In the genomic region with DNA sequence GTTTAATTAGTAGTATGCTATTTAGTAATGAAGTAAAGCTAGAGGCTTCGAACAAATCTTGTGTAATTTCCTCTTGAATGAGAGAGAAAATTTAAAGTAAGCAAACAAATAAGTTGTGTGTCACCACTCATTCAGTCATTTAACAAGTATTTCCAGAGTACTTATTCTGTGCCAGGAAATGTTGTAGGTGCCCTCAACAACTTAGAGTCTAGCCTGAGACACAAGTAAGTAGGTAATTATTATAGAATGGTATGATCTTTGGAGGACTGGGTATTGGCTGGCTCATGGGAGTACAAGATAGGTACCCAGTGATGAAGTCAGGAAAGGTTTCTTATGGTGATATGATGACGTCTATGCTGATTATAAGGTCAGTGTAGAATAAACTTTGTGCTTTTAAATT, we compare ENCODE assay signal across 32 cellular contexts.
"Had no signal": no experiment of that assay in that cellular context is flagged by ENCODE, and none has a peak within 500 bp of the region (broad histone marks: within the 10 kb centered on the region; RNA-seq: fewer than 3 reads in every experiment).

No MANE protein-coding gene starts in this region.

- H3K9me3 Mint-ChIP-seq: activated CD8-positive, alpha-beta T cell treated with anti-CD3 and anti-CD28 coated beads for 36 hours; activated naive CD8-positive, alpha-beta T cell treated with anti-CD3 and anti-CD28 coated beads for 36 hours; activated T-helper 17 cell treated with anti-CD3 and anti-CD28 coated beads, Interleukin-2, amount 50 U/mL, for 72 hours; T-cell had no signal

- H3K4me3 ChIP-seq: ascending aorta, MG63, PC-9 had no signal

- H3K4me3 Mint-ChIP-seq: activated CD4-positive, alpha-beta T cell treated with anti-CD3 and anti-CD28 coated beads, Interleukin-2, amount 10 ng/mL, durations not matched to agents 24 days and 14 days; activated CD8-positive, alpha-beta T cell treated with anti-CD3 and anti-CD28 coated beads for 36 hours; activated naive CD8-positive, alpha-beta T cell treated with anti-CD3 and anti-CD28 coated beads for 36 hours; activated T-cell treated with anti-CD3 and anti-CD28 coated beads, Interleukin-2, amount 50 U/mL, for 72 hours; activated T-helper 17 cell treated with anti-CD3 and anti-CD28 coated beads, Interleukin-2, amount 50 U/mL, for 72 hours; T-cell had no signal

- H3K4me1 ChIP-seq: ascending aorta had no signal

- H3K27me3 Mint-ChIP-seq: activated CD4-positive, alpha-beta T cell treated with anti-CD3 and anti-CD28 coated beads, Interleukin-2, amount 10 ng/mL, durations not matched to agents 24 days and 14 days; activated CD8-positive, alpha-beta T cell treated with anti-CD3 and anti-CD28 coated beads for 36 hours; activated naive CD8-positive, alpha-beta T cell treated with anti-CD3 and anti-CD28 coated beads for 36 hours; activated T-helper 17 cell treated with anti-CD3 and anti-CD28 coated beads, Interleukin-2, amount 50 U/mL, for 72 hours; T-cell had no signal

- FAIRE-seq: RCC 7860 had no signal

- H3K27ac ChIP-seq: ascending aorta, PC-9, RWPE1 had no signal

- H3K27me3 ChIP-seq: ascending aorta, MG63 had no signal

- DNase-seq: activated CD4-positive, alpha-beta T cell treated with anti-CD3 and anti-CD28 coated beads, Interleukin-2, amount 10 ng/mL, durations not matched to agents 24 days and 14 days; activated CD4-positive, alpha-beta T cell treated with anti-CD3 and anti-CD28 coated beads, Interleukin-2, amount 50 U/mL, for 4 hours; activated CD8-positive, alpha-beta T cell treated with anti-CD3 and anti-CD28 coated beads for 36 hours; activated effector memory CD4-positive, alpha-beta T cell treated with anti-CD3 and anti-CD28 coated beads, Interleukin-2, amount 50 U/mL, for 16 hours; activated naive CD4-positive, alpha-beta T cell; activated naive CD4-positive, alpha-beta T cell treated with anti-CD3 and anti-CD28 coated beads, Interleukin-2, amount 50 U/mL, for 16 hours; activated naive CD8-positive, alpha-beta T cell treated with anti-CD3 and anti-CD28 coated beads for 36 hours; activated T-cell treated with anti-CD3 and anti-CD28 coated beads, Interleukin-2, amount 50 U/mL, for 1 hour; activated T-cell treated with anti-CD3 and anti-CD28 coated beads, Interleukin-2, amount 50 U/mL, for 72 hours; amniotic stem cell; Karpas-422; MG63; NCI-H1048; NCI-H1105 treated with DMSO at 0.1 percent for 48 hours; NCI-H1436 treated with DMSO at 0.1 percent for 48 hours; NCI-H1694 treated with DMSO at 0.1 percent for 48 hours; NCI-H2029; NCI-H345; NCI-H526; NCI-H748 treated with DMSO at 0.1 percent for 48 hours; NK-92 treated with Interleukin-12 subunit alpha and Interleukin-12 subunit beta, amount 100 ng/mL, for 24 hours; PC-9; SIG-M5; T-cell; T-helper 2 cell; T-helper 9 cell had no signal

- H3K4me2 ChIP-seq: PC-9 had no signal

- H2AFZ ChIP-seq: PC-9 had no signal

- ATAC-seq: activated CD8-positive, alpha-beta T cell treated with anti-CD3 and anti-CD28 coated beads for 36 hours; activated T-cell treated with anti-CD3 and anti-CD28 coated beads, Interleukin-2, amount 50 U/mL, for 72 hours; activated T-helper 17 cell treated with anti-CD3 and anti-CD28 coated beads, Interleukin-2, amount 50 U/mL, for 72 hours; Right ventricle myocardium inferior; SK-N-SH treated with all-trans-retinoic acid at 6 μM for 48 hours; T-cell had no signal

- H3K27ac Mint-ChIP-seq: activated CD4-positive, alpha-beta T cell treated with anti-CD3 and anti-CD28 coated beads, Interleukin-2, amount 10 ng/mL, durations not matched to agents 24 days and 14 days; activated CD8-positive, alpha-beta T cell treated with anti-CD3 and anti-CD28 coated beads for 36 hours; activated naive CD8-positive, alpha-beta T cell treated with anti-CD3 and anti-CD28 coated beads for 36 hours; activated T-cell treated with anti-CD3 and anti-CD28 coated beads, Interleukin-2, amount 50 U/mL, for 72 hours; activated T-helper 17 cell treated with anti-CD3 and anti-CD28 coated beads, Interleukin-2, amount 50 U/mL, for 72 hours; T-cell had no signal

- H3K9me3 ChIP-seq: ascending aorta, MG63 had no signal

- H3K4me1 Mint-ChIP-seq: activated T-helper 17 cell treated with anti-CD3 and anti-CD28 coated beads, Interleukin-2, amount 50 U/mL, for 72 hours had no signal
